Comparison of ENCODE assay signal across 1 cellular context in the genomic region with DNA sequence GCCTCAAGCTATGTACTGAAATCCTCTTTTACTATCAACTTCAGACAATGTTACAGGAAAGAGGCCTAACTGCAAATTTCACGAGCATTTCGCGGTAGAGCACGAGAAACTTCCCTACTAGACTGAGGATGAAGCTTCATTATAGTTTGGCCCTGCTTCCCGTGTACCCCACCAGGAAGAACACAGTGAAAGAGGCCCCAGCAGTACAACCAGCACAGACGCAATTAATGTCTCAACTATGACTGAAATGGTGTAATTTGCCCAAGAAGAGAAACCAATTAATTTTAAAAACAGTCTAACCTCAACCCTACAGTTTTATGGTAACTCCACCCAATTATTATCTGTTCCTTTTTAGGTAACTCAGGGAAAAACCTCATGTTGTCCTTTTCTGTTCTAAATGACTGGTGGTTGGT.
TF ChIP-seq lines count a peak whose summit lies in the region.

No MANE protein-coding gene starts in this region.

TF ChIP-seq in IMR-90, 13 proteins besides CTCF, POLR2A, EP300 and RAD21:
- TF ChIP-seq BHLHE40 (IDR thresholded peaks at IDR 0.05; ENCODE audit: low read depth, low read length) (no peak), SMC3 (IDR thresholded peaks at IDR 0.05; ENCODE audit: low read depth, low read length) (no peak), MXI1 (IDR thresholded peaks at IDR 0.05; ENCODE audit: borderline replicate concordance, low read depth, low read length) (no peak), MAFK (IDR thresholded peaks at IDR 0.05; ENCODE audit: low read depth, low read length) (no peak), NFE2L2 (IDR thresholded peaks at IDR 0.05; ENCODE audit: low read depth, low read length) (no peak), MAZ (IDR thresholded peaks at IDR 0.05; ENCODE audit: borderline replicate concordance, low read depth, low read length) (no peak), RCOR1 (IDR thresholded peaks at IDR 0.05; ENCODE audit: insufficient replicate concordance, low read length) (no peak), FOS (IDR thresholded peaks at IDR 0.05; ENCODE audit: low read depth, low read length) (no peak), RFX5 (IDR thresholded peaks at IDR 0.05; ENCODE audit: low read depth, low read length) (no peak), CHD1 (IDR thresholded peaks at IDR 0.05; ENCODE audit: low read depth, low read length) (no peak), CEBPB (IDR thresholded peaks at IDR 0.05; ENCODE audit: low read depth, low read length) (no peak)
- TF ChIP-seq, protein P1, sequence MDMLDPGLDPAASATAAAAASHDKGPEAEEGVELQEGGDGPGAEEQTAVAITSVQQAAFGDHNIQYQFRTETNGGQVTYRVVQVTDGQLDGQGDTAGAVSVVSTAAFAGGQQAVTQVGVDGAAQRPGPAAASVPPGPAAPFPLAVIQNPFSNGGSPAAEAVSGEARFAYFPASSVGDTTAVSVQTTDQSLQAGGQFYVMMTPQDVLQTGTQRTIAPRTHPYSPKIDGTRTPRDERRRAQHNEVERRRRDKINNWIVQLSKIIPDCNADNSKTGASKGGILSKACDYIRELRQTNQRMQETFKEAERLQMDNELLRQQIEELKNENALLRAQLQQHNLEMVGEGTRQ (IDR thresholded peaks at IDR 0.05; ENCODE audit: low read depth, low read length) = no peak
- TF ChIP-seq, protein P2, sequence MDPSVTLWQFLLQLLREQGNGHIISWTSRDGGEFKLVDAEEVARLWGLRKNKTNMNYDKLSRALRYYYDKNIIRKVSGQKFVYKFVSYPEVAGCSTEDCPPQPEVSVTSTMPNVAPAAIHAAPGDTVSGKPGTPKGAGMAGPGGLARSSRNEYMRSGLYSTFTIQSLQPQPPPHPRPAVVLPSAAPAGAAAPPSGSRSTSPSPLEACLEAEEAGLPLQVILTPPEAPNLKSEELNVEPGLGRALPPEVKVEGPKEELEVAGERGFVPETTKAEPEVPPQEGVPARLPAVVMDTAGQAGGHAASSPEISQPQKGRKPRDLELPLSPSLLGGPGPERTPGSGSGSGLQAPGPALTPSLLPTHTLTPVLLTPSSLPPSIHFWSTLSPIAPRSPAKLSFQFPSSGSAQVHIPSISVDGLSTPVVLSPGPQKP (IDR thresholded peaks at IDR 0.05; ENCODE audit: borderline replicate concordance, low read depth, low read length) = no peak
